8 cellular contexts compared by ENCODE assay signal in genomic region chrX:72276478-72276953, GRCh38. TPM values are rescaled to one million over a fixed set of nuclear protein-coding genes. Genes with fewer than 3 reads are reported as not detected.
DNase-seq lines count a peak whose midpoint lies in the region; ATAC-seq, FAIRE-seq and TF ChIP-seq lines count a peak whose summit lies in the region.

No MANE protein-coding gene starts in this region.

- intact Hi-C loops in thyroid gland (cut with DNase I), result loop anchor here (10.0 kb wide), 1 partner anchor 272 kb away; no protein-coding TSS in a partner anchor

- H2AFZ ChIP-seq in keratinocyte (ENCODE audit: control insufficient read depth, low read length), result peak overlapping the region; percentile 70

- H3K27me3 ChIP-seq in BLaER1, result no peaks in the 10 kb centered on the region
- H3K27me3 ChIP-seq in keratinocyte (ENCODE audit: control insufficient read depth, extremely low read depth, insufficient read depth, low read length), result no peaks in the 10 kb centered on the region
- H3K27me3 ChIP-seq in thyroid gland, result no peaks in the 10 kb centered on the region

- peak overlapping the region; percentile 99 for H3K27ac ChIP-seq in BLaER1
- H3K27ac ChIP-seq in keratinocyte (ENCODE audit: control insufficient read depth, insufficient read depth, low read length), result peak overlapping the region; percentile 83
- H3K27ac ChIP-seq in thyroid gland, result peak overlapping the region; percentile 69 to 89 (median 85)

- H3K79me2 ChIP-seq in keratinocyte (ENCODE audit: control insufficient read depth, insufficient read depth, low read length), result peaks cover 40% of the 10 kb centered on the region

- no peak for DNase-seq in activated CD8-positive, alpha-beta T cell treated with anti-CD3 and anti-CD28 coated beads, Interleukin-2, amount 10 ng/mL, durations not matched to agents 7 days and 5 days
- DNase-seq in keratinocyte (ENCODE audit: low read depth, low spot score) (no peak), thyroid gland (no peak), NCI-H2081 (lab: John Stamatoyannopoulos, UW) (no peak), anterior cingulate cortex (lab: John Stamatoyannopoulos, UW) (no peak)
- DNase-seq in stimulated activated CD4-positive, alpha-beta T cell treated with anti-CD3 and anti-CD28 coated beads, Interleukin-4, amount 100 ng/mL, for 1 hour, result no peak

- H3K36me3 ChIP-seq in BLaER1 (peaks cover 46% of the 10 kb centered on the region), keratinocyte (ENCODE audit: control insufficient read depth in 2 of 2, extremely low read depth in 1 of 2, insufficient read depth in 2 of 2, low read length in 2 of 2) (peaks cover 18 to 41% of the 10 kb centered on the region in 2 experiments), thyroid gland (peaks cover 37 to 38% of the 10 kb centered on the region in 2 donors)

- H3K9ac ChIP-seq in BLaER1 (peak overlapping the region; percentile 100), keratinocyte (ENCODE audit: control insufficient read depth, extremely low read depth, insufficient read depth, low read length) (peak overlapping the region; percentile 96)

- H3K4me2 ChIP-seq in BLaER1, result peak overlapping the region; percentile 94
- peak overlapping the region; percentile 91 for H3K4me2 ChIP-seq in keratinocyte (ENCODE audit: control insufficient read depth, extremely low read depth, insufficient read depth, low read depth, low read length)

- dilution Hi-C loops in keratinocyte (cut with MboI; ENCODE audit: extremely low pct_ligation_motif_present, low sequenced_read_pairs), result no loop called here

- peak overlapping the region; percentile 85 for H3K27ac Mint-ChIP-seq in activated CD8-positive, alpha-beta T cell treated with anti-CD3 and anti-CD28 coated beads, Interleukin-2, amount 10 ng/mL, durations not matched to agents 7 days and 5 days

- peak overlapping the region; percentile 83 for H3K4me3 Mint-ChIP-seq in activated CD8-positive, alpha-beta T cell treated with anti-CD3 and anti-CD28 coated beads, Interleukin-2, amount 10 ng/mL, durations not matched to agents 7 days and 5 days

- H3K9me3 Mint-ChIP-seq in activated CD8-positive, alpha-beta T cell treated with anti-CD3 and anti-CD28 coated beads, Interleukin-2, amount 10 ng/mL, durations not matched to agents 7 days and 5 days (ENCODE audit: insufficient read depth), result no peaks in the 10 kb centered on the region

- peaks cover 42% of the 10 kb centered on the region for H3K36me3 Mint-ChIP-seq in activated CD8-positive, alpha-beta T cell treated with anti-CD3 and anti-CD28 coated beads, Interleukin-2, amount 10 ng/mL, durations not matched to agents 7 days and 5 days (ENCODE audit: low read depth)

- TF ChIP-seq CTCF in keratinocyte (optimal IDR thresholded peaks at IDR 0.05 in 1 of 3, IDR thresholded peaks at IDR 0.05 in 1 of 3, conservative IDR thresholded peaks at IDR 0.05 in 1 of 3; ENCODE audit: extremely low read depth in 1 of 3, insufficient read depth in 2 of 3, low read length in 3 of 3) (no peak), thyroid gland (IDR thresholded peaks at IDR 0.05) (no peak)

- peaks cover 44% of the 10 kb centered on the region for H3K4me1 Mint-ChIP-seq in activated CD8-positive, alpha-beta T cell treated with anti-CD3 and anti-CD28 coated beads, Interleukin-2, amount 10 ng/mL, durations not matched to agents 7 days and 5 days (ENCODE audit: low read depth)

- H3K4me3 ChIP-seq in BLaER1 (peak overlapping the region; percentile 97), keratinocyte (ENCODE audit: control insufficient read depth in 2 of 3, extremely low read depth in 1 of 3, insufficient read depth in 2 of 3, low read depth in 1 of 3, low read length in 3 of 3) (peak overlapping the region; percentile 82 to 98 (median 98)), thyroid gland (replicated peaks in 1 of 3) (peak overlapping the region in 2 of 3 donors; percentile 55 to 75)

- peak; percentile 6 for ATAC-seq in GM21737 (IDR thresholded peaks at IDR 0.05; ENCODE audit: unreplicated experiment)
- ATAC-seq in activated CD8-positive, alpha-beta T cell treated with anti-CD3 and anti-CD28 coated beads, Interleukin-2, amount 10 ng/mL, durations not matched to agents 7 days and 5 days, result peak; percentile 3

- TF ChIP-seq POLR2A in thyroid gland (IDR thresholded peaks at IDR 0.05), result no peak

- H3K9me3 ChIP-seq in BLaER1 (no peaks in the 10 kb centered on the region), keratinocyte (ENCODE audit: control insufficient read depth, low read depth, low read length) (no peaks in the 10 kb centered on the region), thyroid gland (no peaks in the 10 kb centered on the region)

- CTCF ChIA-PET in activated CD8-positive, alpha-beta T cell treated with anti-CD3 and anti-CD28 coated beads, Interleukin-2, amount 10 ng/mL, durations not matched to agents 7 days and 5 days (lab: Charles Lee), result interaction anchor here (0.6 to 2.7 kb wide), 15 partner anchors 8 to 378 kb away, joined by 3 to 18 read pairs (median 5); partner anchors contain the start of genes ERCC6L and PIN4

- POLR2A ChIA-PET in activated CD8-positive, alpha-beta T cell treated with anti-CD3 and anti-CD28 coated beads, Interleukin-2, amount 10 ng/mL, durations not matched to agents 7 days and 5 days (lab: Charles Lee), result interaction anchor here (0.6 to 1.9 kb wide), 11 partner anchors 8 to 264 kb away, joined by 3 to 16 read pairs (median 5); partner anchors contain the start of genes ERCC6L and PIN4

- FAIRE-seq in keratinocyte (lab: Jason Lieb, UNC), result no peak

- H4K20me1 ChIP-seq in BLaER1, result peaks cover 47% of the 10 kb centered on the region
- peaks cover 40% of the 10 kb centered on the region for H4K20me1 ChIP-seq in keratinocyte (ENCODE audit: control insufficient read depth, extremely low read depth, insufficient read depth, low read length)

- peaks cover 12% of the 10 kb centered on the region for H3K27me3 Mint-ChIP-seq in activated CD8-positive, alpha-beta T cell treated with anti-CD3 and anti-CD28 coated beads, Interleukin-2, amount 10 ng/mL, durations not matched to agents 7 days and 5 days (ENCODE audit: low read depth)

- WGBS in thyroid gland, 2 donors, result 0 to 1% methylated on average over 8 to 9 of the region's 18 CpGs

- H3K4me1 ChIP-seq in BLaER1, result peaks cover 44% of the 10 kb centered on the region
- H3K4me1 ChIP-seq in keratinocyte (ENCODE audit: control insufficient read depth, extremely low read depth, insufficient read depth, low read length), result peaks cover 50% of the 10 kb centered on the region
- H3K4me1 ChIP-seq in thyroid gland, result peaks cover 3 to 16% of the 10 kb centered on the region in 2 donors

- H3K9me1 ChIP-seq in keratinocyte (ENCODE audit: control insufficient read depth, extremely low read depth, insufficient read depth, low read length), result no peaks in the 10 kb centered on the region

RNA-seq across cellular contexts. Expression of gene RPS4X, which starts 0.5 kb away (rescaled TPM):
- 100 to 1,000 TPM; 848 to 853 TPM for total RNA-seq in activated CD8-positive, alpha-beta T cell treated with anti-CD3 and anti-CD28 coated beads, Interleukin-2, amount 10 ng/mL, durations not matched to agents 7 days and 5 days
- 1,925 to 2,606 TPM (median 2,174 TPM) in 3 replicates for polyA plus RNA-seq in keratinocyte
- polyA plus RNA-seq in keratinocyte (2011; ENCODE audit: low read depth), result 1,744 TPM
- polyA plus RNA-seq in keratinocyte (2011; cell fraction: cytosol; rRNA removed), result 2,212 and 2,787 TPM in 2 replicates
- polyA plus RNA-seq in keratinocyte (2011; cell fraction: nucleus; rRNA removed), result 662 and 946 TPM in 2 replicates
- polyA plus RNA-seq in keratinocyte (2012; ENCODE audit: low replicate concordance), result 1,725 and 2,475 TPM in 2 replicates
- polyA minus RNA-seq in keratinocyte, result 512 to 1,513 TPM (median 1,408 TPM) in 3 replicates
- 1,622 TPM for polyA minus RNA-seq in keratinocyte (2011; cell fraction: cytosol; rRNA and poly(A)+ RNA removed)
- polyA minus RNA-seq in keratinocyte (2011; cell fraction: nucleus; rRNA and poly(A)+ RNA removed), result 148 and 256 TPM in 2 replicates
- total RNA-seq in thyroid gland, result 1,000 to 10,000 TPM in 1 of 4 donors, 100 to 1,000 TPM in 3; 602 to 1,253 (median 805) TPM

RNA-seq across cellular contexts. Expression of gene CITED1, which starts 29.2 kb away (rescaled TPM):
- not detected for total RNA-seq in activated CD8-positive, alpha-beta T cell treated with anti-CD3 and anti-CD28 coated beads, Interleukin-2, amount 10 ng/mL, durations not matched to agents 7 days and 5 days
- 0.25 to 0.30 TPM in 2 of 3 replicates, not detected in the other for polyA plus RNA-seq in keratinocyte
- polyA plus RNA-seq in keratinocyte (2011; ENCODE audit: low read depth), result not detected
- not detected in 2 replicates for polyA plus RNA-seq in keratinocyte (2011; cell fraction: cytosol; rRNA removed)
- polyA plus RNA-seq in keratinocyte (2011; cell fraction: nucleus; rRNA removed), result 0.60 TPM in 1 of 2 replicates, not detected in the other
- 0.24 and 0.37 TPM in 2 replicates for polyA plus RNA-seq in keratinocyte (2012; ENCODE audit: low replicate concordance)
- polyA minus RNA-seq in keratinocyte, result 0.80 TPM in 1 of 3 replicates, not detected in the others
- not detected for polyA minus RNA-seq in keratinocyte (2011; cell fraction: cytosol; rRNA and poly(A)+ RNA removed)
- not detected in 2 replicates for polyA minus RNA-seq in keratinocyte (2011; cell fraction: nucleus; rRNA and poly(A)+ RNA removed)
- 10 to 100 TPM in 2 of 4 donors, 1 to 10 TPM in 2; 5.5 to 29.9 (median 17.5) TPM for total RNA-seq in thyroid gland

RNA-seq across cellular contexts. Expression of gene ERCC6L, which starts 37.7 kb away (rescaled TPM):
- total RNA-seq in activated CD8-positive, alpha-beta T cell treated with anti-CD3 and anti-CD28 coated beads, Interleukin-2, amount 10 ng/mL, durations not matched to agents 7 days and 5 days, result 10 to 100 TPM; 13.8 to 14.4 TPM
- 0.52 to 4.1 TPM (median 3.4 TPM) in 3 replicates for polyA plus RNA-seq in keratinocyte
- polyA plus RNA-seq in keratinocyte (2011; ENCODE audit: low read depth), result 0.06 TPM
- 0.65 and 1.2 TPM in 2 replicates for polyA plus RNA-seq in keratinocyte (2011; cell fraction: cytosol; rRNA removed)
- 0.87 and 1.1 TPM in 2 replicates for polyA plus RNA-seq in keratinocyte (2011; cell fraction: nucleus; rRNA removed)
- 0.14 and 3.7 TPM in 2 replicates for polyA plus RNA-seq in keratinocyte (2012; ENCODE audit: low replicate concordance)
- polyA minus RNA-seq in keratinocyte, result 0.36 to 5.1 TPM (median 0.49 TPM) in 3 replicates
- polyA minus RNA-seq in keratinocyte (2011; cell fraction: cytosol; rRNA and poly(A)+ RNA removed), result 1.5 TPM
- 0.74 and 1.6 TPM in 2 replicates for polyA minus RNA-seq in keratinocyte (2011; cell fraction: nucleus; rRNA and poly(A)+ RNA removed)
- under 1 TPM in 1 of 4 donors, not detected in 3; 0.13 TPM for total RNA-seq in thyroid gland

Comparison
In these comparisons a context has a peak if more than half of its experiments do, and no peak if none do; other contexts are left out.
1. RNA of gene CITED1, which starts 29.2 kb away (total RNA-seq): 5.5 to 29.9 TPM in thyroid gland; not detected in activated CD8-positive, alpha-beta T cell treated with anti-CD3 and anti-CD28 coated beads, Interleukin-2, amount 10 ng/mL, durations not matched to agents 7 days and 5 days; every median in the first group is over 4 times any median in the second.
2. RNA of gene ERCC6L, which starts 37.7 kb away (total RNA-seq): 13.8 to 14.4 TPM in activated CD8-positive, alpha-beta T cell treated with anti-CD3 and anti-CD28 coated beads, Interleukin-2, amount 10 ng/mL, durations not matched to agents 7 days and 5 days; 0.13 TPM in thyroid gland; every median in the first group is over 10 times any median in the second.
3. Peak in every context shown above with its lines, with median percentiles within 50 percentile points of each other: H3K27ac ChIP-seq and H3K4me3 ChIP-seq.